ENCODE assay signal across 8 cellular contexts in genomic region chr1:153805042-153805745, GRCh38. TPM values are rescaled to one million over a fixed set of nuclear protein-coding genes. Genes with fewer than 3 reads are reported as not detected.
DNase-seq lines count a peak whose midpoint lies in the region; ATAC-seq and TF ChIP-seq lines count a peak whose summit lies in the region.

No MANE protein-coding gene starts in this region.

- peak overlapping the region; percentile 87 to 96 (median 90) for H3K27ac Mint-ChIP-seq in CD4-positive, alpha-beta memory T cell

- intact Hi-C loops in CD4-positive, alpha-beta memory T cell (cut with micrococcal nuclease): no loop called here
- intact Hi-C loops in lower leg skin (cut with DNase I; ENCODE audit: low total_unique reads): no loop called here

- H3K27me3 Mint-ChIP-seq in CD4-positive, alpha-beta memory T cell: no peaks in the 10 kb centered on the region

- H3K9me3 ChIP-seq in CD4-positive, alpha-beta memory T cell (ENCODE audit: control insufficient read depth in 1 of 2, low read length in 2 of 2): no peaks in the 10 kb centered on the region

- peak; percentile 85 to 95 (median 87) for DNase-seq in CD4-positive, alpha-beta memory T cell
- DNase-seq in T follicular helper cell (ENCODE audit: low read depth) (peak; percentile 30), astrocyte of the hippocampus (ENCODE audit: low read depth, low spot score) (peak; percentile 74), lower leg skin (ENCODE audit: low spot score in 2 of 2) (peak; percentile 84 to 87), NCI-H146 (lab: John Stamatoyannopoulos, UW) (no peak)
- peak; percentile 75 for DNase-seq in stimulated activated naive CD8-positive, alpha-beta T cell treated with anti-CD3 and anti-CD28 coated beads, Interleukin-15, Interleukin-2, amounts not matched to agents 100 U/mL and 50 U/mL, for 24 hours

- CTCF ChIA-PET in CD4-positive, alpha-beta memory T cell (lab: Charles Lee; ENCODE audit: partially characterized antibody): interaction anchor here (0.7 to 1.5 kb wide), 6 partner anchors 9 to 188 kb away, joined by 3 to 5 read pairs (median 3); partner anchors contain the start of genes CREB3L4 and RAB13

- H3K4me3 Mint-ChIP-seq in CD4-positive, alpha-beta memory T cell: peak overlapping the region in 7 of 8 donors; percentile 7 to 69 (median 38)

- 53 to 62% methylated on average over 5 of the region's 5 CpGs for WGBS in lower leg skin, 2 donors

- H3K4me1 Mint-ChIP-seq in CD4-positive, alpha-beta memory T cell: peaks cover 21 to 43% (median 29%) of the 10 kb centered on the region in 4 donors

- peaks cover 24 to 37% of the 10 kb centered on the region in 2 donors for H3K36me3 Mint-ChIP-seq in CD4-positive, alpha-beta memory T cell

- no peak for TF ChIP-seq POLR2A in lower leg skin (IDR thresholded peaks at IDR 0.05)

- H3K36me3 ChIP-seq in CD4-positive, alpha-beta memory T cell (ENCODE audit: insufficient read depth, low read length): peaks cover 21% of the 10 kb centered on the region

- ATAC-seq in GM19468 (IDR thresholded peaks at IDR 0.05; ENCODE audit: extremely low read depth, unreplicated experiment) (peak; percentile 95), HG03558 (IDR thresholded peaks at IDR 0.05; ENCODE audit: extremely low read depth, unreplicated experiment) (peak; percentile 83)
- peak; percentile 99 for ATAC-seq in stimulated activated naive CD8-positive, alpha-beta T cell treated with anti-CD3 and anti-CD28 coated beads, Interleukin-15, Interleukin-2, amounts not matched to agents 100 U/mL and 50 U/mL, for 24 hours

- peak overlapping the region; percentile 52 for H3K27ac ChIP-seq in CD4-positive, alpha-beta memory T cell (ENCODE audit: low read depth, low read length)

- POLR2A ChIA-PET in CD4-positive, alpha-beta memory T cell (lab: Charles Lee; ENCODE audit: partially characterized antibody): interaction anchor here (0.8 to 2.2 kb wide), 4 partner anchors 22 to 186 kb away, joined by 3 to 12 read pairs (median 6); partner anchors contain the start of genes GATAD2B, RPS27 and SLC39A1

- no peak for TF ChIP-seq CTCF in lower leg skin (IDR thresholded peaks at IDR 0.05)

- no peaks in the 10 kb centered on the region for H3K9me3 Mint-ChIP-seq in CD4-positive, alpha-beta memory T cell

- no peaks in the 10 kb centered on the region for H3K27me3 ChIP-seq in CD4-positive, alpha-beta memory T cell (ENCODE audit: insufficient read depth, low read length)

- no peak overlapping the region for H3K4me3 ChIP-seq in CD4-positive, alpha-beta memory T cell (ENCODE audit: low read length in 2 of 2)
- H3K4me3 ChIP-seq in lower leg skin (ENCODE audit: low read depth, poor library complexity, severe bottlenecking): no peak overlapping the region

- H3K4me1 ChIP-seq in CD4-positive, alpha-beta memory T cell (ENCODE audit: insufficient read depth, low read length): peaks cover 22% of the 10 kb centered on the region

RNA-seq across cellular contexts. Expression of gene SLC27A3, which starts 30.0 kb away (rescaled TPM):
- 10 to 100 TPM; 18.2 to 20.5 TPM for total RNA-seq in CD4-positive, alpha-beta memory T cell
- 1 to 10 TPM; 7.9 to 9.2 TPM for polyA plus RNA-seq in CD4-positive, alpha-beta memory T cell
- total RNA-seq in lower leg skin: 10 to 100 TPM; 21.6 to 70.3 (median 45.3) TPM
